In the genomic region with DNA sequence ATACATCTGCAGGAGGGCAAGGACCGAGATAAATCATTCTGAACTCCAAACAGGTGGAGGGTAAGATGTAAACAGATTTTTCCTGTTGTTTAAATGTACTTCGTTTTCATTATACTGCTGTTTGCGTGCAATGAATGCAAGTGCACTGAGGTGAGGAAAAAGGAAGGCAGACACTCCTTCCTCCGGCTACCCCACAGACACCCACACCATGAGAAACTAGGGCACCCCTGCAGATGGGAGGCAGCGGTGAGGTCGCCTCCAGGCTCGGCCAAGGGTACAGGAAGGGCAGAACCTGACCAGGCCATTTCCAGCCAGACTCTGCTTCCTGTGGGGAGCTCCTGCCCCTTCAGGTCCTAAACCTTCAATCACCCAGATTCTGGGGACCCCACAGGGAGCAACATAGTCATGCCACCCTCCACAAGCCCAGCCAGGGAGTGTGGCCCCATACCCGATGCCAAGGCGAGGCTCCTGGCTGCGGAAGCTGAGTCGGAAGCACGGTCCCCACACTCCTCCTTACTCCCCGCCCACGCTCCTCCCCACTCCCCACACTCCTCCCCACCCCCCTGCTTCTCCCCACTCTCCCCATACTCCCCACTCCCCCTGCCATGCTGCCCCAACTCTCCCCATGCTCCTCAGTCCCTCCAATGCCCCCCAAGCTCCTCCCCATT, we compare ENCODE assay signal across 11 cellular contexts. TPM values are rescaled to one million over a fixed set of nuclear protein-coding genes. Genes with fewer than 3 reads are reported as not detected.
DNase-seq lines count a peak whose midpoint lies in the region; ATAC-seq and TF ChIP-seq lines count a peak whose summit lies in the region.
"Had no signal": no experiment of that assay in that cellular context is flagged by ENCODE, and none has a peak within 500 bp of the region (broad histone marks: within the 10 kb centered on the region; RNA-seq: fewer than 3 reads in every experiment).

No MANE protein-coding gene starts in this region.

- H3K4me3 Mint-ChIP-seq in CD4-positive, alpha-beta memory T cell, result peak overlapping the region; percentile 42 to 78 (median 72)
- H3K4me3 Mint-ChIP-seq in activated T-cell treated with anti-CD3 and anti-CD28 coated beads, Interleukin-2, amount 50 U/mL, for 24 hours, result no peak overlapping the region
- H3K4me3 Mint-ChIP-seq in naive B cell, result peak overlapping the region; percentile 78 to 93 (median 90)

- no peaks in the 10 kb centered on the region for H3K36me3 Mint-ChIP-seq in CD4-positive, alpha-beta memory T cell
- no peaks in the 10 kb centered on the region for H3K36me3 Mint-ChIP-seq in activated T-cell treated with anti-CD3 and anti-CD28 coated beads, Interleukin-2, amount 50 U/mL, for 24 hours (ENCODE audit: low read depth)
- no peaks in the 10 kb centered on the region for H3K36me3 Mint-ChIP-seq in naive B cell

- peak overlapping the region in 5 of 7 donors; percentile 11 to 91 (median 77) for H3K27ac Mint-ChIP-seq in CD4-positive, alpha-beta memory T cell
- H3K27ac Mint-ChIP-seq in activated T-cell treated with anti-CD3 and anti-CD28 coated beads, Interleukin-2, amount 50 U/mL, for 24 hours, result peak overlapping the region; percentile 71
- peak overlapping the region; percentile 70 to 98 (median 92) for H3K27ac Mint-ChIP-seq in naive B cell

- peak in 1 of 5 donors; percentile 10 for DNase-seq in CD4-positive, alpha-beta memory T cell
- peak; percentile 40 for DNase-seq in activated T-cell treated with anti-CD3 and anti-CD28 coated beads, Interleukin-2, amount 50 U/mL, for 24 hours
- DNase-seq in naive B cell (peak; percentile 51), NCI-H510A treated with DMSO at 0.1 percent for 48 hours (lab: John Stamatoyannopoulos, UW) (no peak), erythroblast (lab: John Stamatoyannopoulos, UW) (no peak), NCI-H526 (lab: John Stamatoyannopoulos, UW) (no peak)
- DNase-seq: colonic mucosa; NK-92 treated with Interleukin-12 subunit alpha and Interleukin-12 subunit beta, amount 100 ng/mL, for 24 hours had no signal

- H3K36me3 ChIP-seq in CD4-positive, alpha-beta memory T cell (ENCODE audit: insufficient read depth, low read length), result no peaks in the 10 kb centered on the region
- H3K36me3 ChIP-seq: colonic mucosa had no signal

- no peak overlapping the region for H3K4me3 ChIP-seq in CD4-positive, alpha-beta memory T cell (ENCODE audit: low read length in 2 of 2)
- H3K4me3 ChIP-seq: colonic mucosa had no signal

- no peaks in the 10 kb centered on the region for H3K27me3 Mint-ChIP-seq in CD4-positive, alpha-beta memory T cell
- H3K27me3 Mint-ChIP-seq in activated T-cell treated with anti-CD3 and anti-CD28 coated beads, Interleukin-2, amount 50 U/mL, for 24 hours, result no peaks in the 10 kb centered on the region
- no peaks in the 10 kb centered on the region for H3K27me3 Mint-ChIP-seq in naive B cell

- no peak for TF ChIP-seq POLR2A in erythroblast (IDR thresholded peaks at IDR 0.05; ENCODE audit: low read length)

- CTCF ChIA-PET in CD4-positive, alpha-beta memory T cell (lab: Charles Lee; ENCODE audit: partially characterized antibody), result interaction anchor here (2.4 kb wide), 1 partner anchor 39 kb away, joined by 8 read pairs; no protein-coding TSS in a partner anchor

- H3K27me3 ChIP-seq in CD4-positive, alpha-beta memory T cell (ENCODE audit: insufficient read depth, low read length), result no peaks in the 10 kb centered on the region
- H3K27me3 ChIP-seq: colonic mucosa had no signal

- intact Hi-C loops in CD4-positive, alpha-beta memory T cell (cut with micrococcal nuclease), result no loop called here

- no peaks in the 10 kb centered on the region for H3K9me3 Mint-ChIP-seq in CD4-positive, alpha-beta memory T cell
- H3K9me3 Mint-ChIP-seq in activated T-cell treated with anti-CD3 and anti-CD28 coated beads, Interleukin-2, amount 50 U/mL, for 24 hours, result no peaks in the 10 kb centered on the region
- no peaks in the 10 kb centered on the region for H3K9me3 Mint-ChIP-seq in naive B cell

- no peaks in the 10 kb centered on the region for H3K9me3 ChIP-seq in CD4-positive, alpha-beta memory T cell (ENCODE audit: control insufficient read depth in 1 of 2, low read length in 2 of 2)
- H3K9me3 ChIP-seq: colonic mucosa had no signal

- ATAC-seq in GM19397 (IDR thresholded peaks at IDR 0.05; ENCODE audit: unreplicated experiment), result peak; percentile 27
- ATAC-seq in naive B cell (ENCODE audit: low read depth in 2 of 2), result peak; percentile 59 to 62
- no peak for ATAC-seq in HG03378 (IDR thresholded peaks at IDR 0.05; ENCODE audit: unreplicated experiment)

- POLR2A ChIA-PET in CD4-positive, alpha-beta memory T cell (lab: Charles Lee; ENCODE audit: partially characterized antibody), result interaction anchor here (1.3 kb wide), 1 partner anchor 39 kb away, joined by 6 read pairs; no protein-coding TSS in a partner anchor

- peaks cover 13% of the 10 kb centered on the region for H3K4me1 ChIP-seq in CD4-positive, alpha-beta memory T cell (ENCODE audit: insufficient read depth, low read length)

- H3K4me1 Mint-ChIP-seq in CD4-positive, alpha-beta memory T cell, result peaks cover 11 to 25% (median 17%) of the 10 kb centered on the region in 4 donors
- H3K4me1 Mint-ChIP-seq in activated T-cell treated with anti-CD3 and anti-CD28 coated beads, Interleukin-2, amount 50 U/mL, for 24 hours (ENCODE audit: low read depth), result peaks cover 24% of the 10 kb centered on the region
- peaks cover 57 to 73% (median 71%) of the 10 kb centered on the region in 3 donors for H3K4me1 Mint-ChIP-seq in naive B cell

- H3K27ac ChIP-seq in CD4-positive, alpha-beta memory T cell (ENCODE audit: low read depth, low read length), result no peak overlapping the region
- H3K27ac ChIP-seq: colonic mucosa, VCaP had no signal

RNA-seq across cellular contexts. Expression of gene VAV2, which starts 37.1 kb away (rescaled TPM):
- total RNA-seq in CD4-positive, alpha-beta memory T cell, result 1 to 10 TPM; 1.1 to 3.0 TPM
- polyA plus RNA-seq in CD4-positive, alpha-beta memory T cell, result under 1 TPM; 0.26 to 0.94 TPM
- polyA plus RNA-seq in naive B cell (ENCODE audit: low read depth in 6 of 6), result 10 to 100 TPM in 5 of 6 donors, 1 to 10 TPM in 1; 5.7 to 33.3 (median 15.2) TPM

Comparison
In these comparisons a context has a peak if more than half of its experiments do, and no peak if none do; other contexts are left out.
1. DNase-seq: peak in activated T-cell treated with anti-CD3 and anti-CD28 coated beads, Interleukin-2, amount 50 U/mL, for 24 hours (single experiment) and naive B cell (single experiment); none in NCI-H510A treated with DMSO at 0.1 percent for 48 hours (single experiment), erythroblast (0 of 2) and NCI-H526 (0 of 2).
2. Peak in every context shown above with its lines, with median percentiles within 50 percentile points of each other: H3K27ac Mint-ChIP-seq.